In the genomic region with DNA sequence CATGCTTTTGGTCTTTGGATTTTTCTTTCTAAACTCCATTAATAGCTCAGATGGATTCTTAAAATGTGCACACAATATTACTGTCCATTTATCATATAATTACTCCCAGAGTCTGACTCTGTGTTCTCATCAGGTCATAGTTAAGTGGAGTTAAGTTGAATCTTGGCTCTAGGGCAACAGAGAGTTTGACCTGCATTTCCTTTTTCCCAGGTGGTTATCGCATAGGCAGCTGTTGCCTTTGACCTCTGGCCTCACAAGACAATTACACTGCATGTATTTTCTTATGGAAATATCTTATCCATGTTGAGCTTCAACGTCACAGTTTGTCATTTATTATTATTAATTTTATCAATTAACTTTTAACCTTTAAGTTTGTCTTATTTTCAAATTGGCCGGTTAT, we compare ENCODE assay signal across 19 cellular contexts.
A peak's percentile ranks its signal among the peaks of the same experiment; 100 is the strongest.
DNase-seq lines count a peak whose midpoint lies in the region; ATAC-seq, FAIRE-seq and TF ChIP-seq lines count a peak whose summit lies in the region.
"Had no signal": no experiment of that assay in that cellular context is flagged by ENCODE, and none has a peak within 500 bp of the region (broad histone marks: within the 10 kb centered on the region; RNA-seq: fewer than 3 reads in every experiment).

No MANE protein-coding gene starts in this region.

- no peak for FAIRE-seq in HepG2 (lab: Jason Lieb, UNC)
- peak; percentile 81 for FAIRE-seq in islet of Langerhans (lab: Jason Lieb, UNC)
- FAIRE-seq in small intestine (lab: Jason Lieb, UNC), result no peak
- FAIRE-seq: GM19239, H1 had no signal

- ATAC-seq in HepG2, result no peak
- no peak for ATAC-seq in HG03460 (IDR thresholded peaks at IDR 0.05; ENCODE audit: unreplicated experiment)

- no peak overlapping the region for H2AFZ ChIP-seq in HepG2 (ENCODE audit: low read length)

- BruUV-seq in HepG2 (replicated peaks; lab: Mats Ljungman, UMichigan), result no TSS peak

- POLR2A ChIA-PET in HepG2 (lab: Yijun Ruan, JAX) (no interaction called here), HEK293T (lab: Yijun Ruan, JAX) (no interaction called here)

- intact Hi-C loops in HepG2 (cut with micrococcal nuclease; ENCODE audit: unreplicated experiment), result no loop called here

- H3K27ac ChIP-seq in liver (ENCODE audit: low read depth in 1 of 2, low read length in 2 of 2) (no peak overlapping the region), HepG2 (ENCODE audit: extremely low read length, insufficient read depth, low read length) (no peak overlapping the region), small intestine (ENCODE audit: low read depth in 1 of 2, low read length in 1 of 2) (no peak overlapping the region)
- H3K27ac ChIP-seq: BLaER1 treated with 17β-estradiol and CSF1 and Interleukin-3, amounts not matched to agents 10 nM and 100 nM; HL-60 had no signal

- H3K27me3 ChIP-seq in liver (ENCODE audit: control insufficient read depth in 4 of 4, insufficient read depth in 4 of 4, low read length in 3 of 4) (no peaks in the 10 kb centered on the region), HepG2 (ENCODE audit: control insufficient read depth in 1 of 2, insufficient read depth in 2 of 2, low read length in 2 of 2) (no peaks in the 10 kb centered on the region), small intestine (ENCODE audit: control insufficient read depth in 2 of 2, insufficient read depth in 2 of 2, low read length in 2 of 2) (no peaks in the 10 kb centered on the region)
- H3K27me3 ChIP-seq: BLaER1 treated with 17β-estradiol and CSF1 and Interleukin-3, amounts not matched to agents 10 nM and 100 nM had no signal

- no peak for TF ChIP-seq POLR2A in HepG2 (IDR thresholded peaks at IDR 0.05; ENCODE audit: insufficient read depth in 1 of 2, low read depth in 2 of 2, low read length in 2 of 2)

- CTCF ChIA-PET in HepG2 (lab: Yijun Ruan, JAX; ENCODE audit: low intra/inter-chr PET ratio, low total read pairs), result no interaction called here
- CTCF ChIA-PET in HEK293T (lab: Yijun Ruan, JAX), result no interaction called here

- in situ Hi-C loops in HepG2 (cut with HindIII; ENCODE audit: extremely low pct_ligation_motif_present, low pct_unique_long_range_greater_than_20kb), result no loop called here

- no peaks in the 10 kb centered on the region for H3K36me3 ChIP-seq in liver (ENCODE audit: control insufficient read depth in 4 of 4, insufficient read depth in 3 of 4, low read depth in 1 of 4, low read length in 3 of 4)
- H3K36me3 ChIP-seq in HepG2 (replicated peaks in 1 of 2; ENCODE audit: control insufficient read depth in 1 of 2, insufficient read depth in 2 of 2, low read length in 2 of 2), result no peaks in the 10 kb centered on the region
- no peaks in the 10 kb centered on the region for H3K36me3 ChIP-seq in small intestine (ENCODE audit: control insufficient read depth in 2 of 2, insufficient read depth in 2 of 2, low read length in 2 of 2)
- H3K36me3 ChIP-seq: BLaER1 treated with 17β-estradiol and CSF1 and Interleukin-3, amounts not matched to agents 10 nM and 100 nM; HAP-1 had no signal

- no peak overlapping the region for H3K4me3 ChIP-seq in liver (ENCODE audit: low read depth in 1 of 3, low read length in 3 of 3)
- H3K4me3 ChIP-seq in HepG2 (replicated peaks in 1 of 3; ENCODE audit: insufficient read depth in 1 of 3, low read depth in 2 of 3, low read length in 3 of 3), result no peak overlapping the region
- H3K4me3 ChIP-seq in small intestine (ENCODE audit: low read depth in 1 of 2, low read length in 2 of 2), result no peak overlapping the region
- H3K4me3 ChIP-seq: BLaER1 treated with 17β-estradiol and CSF1 and Interleukin-3, amounts not matched to agents 10 nM and 100 nM; HAP-1 had no signal

- no peak overlapping the region for H3K4me2 ChIP-seq in HepG2 (ENCODE audit: low read depth, low read length)
- H3K4me2 ChIP-seq: BLaER1 treated with 17β-estradiol and CSF1 and Interleukin-3, amounts not matched to agents 10 nM and 100 nM had no signal

- H3K9me3 ChIP-seq in liver (ENCODE audit: control insufficient read depth in 4 of 4, low read length in 3 of 4) (no peaks in the 10 kb centered on the region), HepG2 (ENCODE audit: low read length) (no peaks in the 10 kb centered on the region), small intestine (ENCODE audit: control insufficient read depth, low read depth) (no peaks in the 10 kb centered on the region)
- H3K9me3 ChIP-seq: BLaER1 treated with 17β-estradiol and CSF1 and Interleukin-3, amounts not matched to agents 10 nM and 100 nM; HAP-1 had no signal

- TF ChIP-seq EP300 in HepG2 (IDR thresholded peaks at IDR 0.05; ENCODE audit: low read depth in 2 of 2, low read length in 2 of 2), result no peak
- TF ChIP-seq EP300 in HepG2 (CRISPR knock-in tag; IDR thresholded peaks at IDR 0.05; ENCODE audit: borderline replicate concordance), result no peak

- 57% methylated on average over 3 of the region's 3 CpGs for WGBS in liver
- WGBS in HepG2 (ENCODE audit: low lambda C conversion rate), result 23% methylated on average over 3 of the region's 3 CpGs
- 13 to 38% (median 31%) methylated on average over 3 of the region's 3 CpGs for WGBS in small intestine, 3 donors

- H3K9ac ChIP-seq in liver (ENCODE audit: low read depth in 1 of 2, low read length in 2 of 2) (no peak overlapping the region), HepG2 (ENCODE audit: insufficient read depth, low read depth, low read length) (no peak overlapping the region)
- H3K9ac ChIP-seq: BLaER1 treated with 17β-estradiol and CSF1 and Interleukin-3, amounts not matched to agents 10 nM and 100 nM had no signal

- no peaks in the 10 kb centered on the region for H3K79me2 ChIP-seq in HepG2 (ENCODE audit: insufficient read depth, low read length)

- DNase-seq in HepG2 (ENCODE audit: low spot score), result no peak
- DNase-seq in NCI-H146 treated with DMSO at 0.1 percent for 48 hours (lab: John Stamatoyannopoulos, UW; ENCODE audit: unreplicated experiment), result peak; percentile 54
- peak; percentile 77 for DNase-seq in small intestine
- DNase-seq in HPDE6-E6E7 (ENCODE audit: extremely low spot score), result no peak
- no peak for DNase-seq in HEK293T (ENCODE audit: extremely low spot score)
- DNase-seq: AML-193; CD4-positive, CD25-positive, alpha-beta regulatory T cell; DMS53; GF-D8; HFFc6; IMR-90 had no signal

- H4K20me1 ChIP-seq in HepG2 (ENCODE audit: insufficient read depth, low read length), result no peaks in the 10 kb centered on the region
- H4K20me1 ChIP-seq: BLaER1 treated with 17β-estradiol and CSF1 and Interleukin-3, amounts not matched to agents 10 nM and 100 nM had no signal

- H3K4me1 ChIP-seq in liver (ENCODE audit: control insufficient read depth in 4 of 4, insufficient read depth in 4 of 4, low read length in 3 of 4) (no peaks in the 10 kb centered on the region), HepG2 (ENCODE audit: insufficient read depth, low read length) (no peaks in the 10 kb centered on the region), small intestine (ENCODE audit: control insufficient read depth in 2 of 2, insufficient read depth in 1 of 2, low read depth in 1 of 2, low read length in 1 of 2) (no peaks in the 10 kb centered on the region)
- H3K4me1 ChIP-seq: BLaER1 treated with 17β-estradiol and CSF1 and Interleukin-3, amounts not matched to agents 10 nM and 100 nM; HAP-1 had no signal

- TF ChIP-seq CTCF in liver (IDR thresholded peaks at IDR 0.05; ENCODE audit: low read depth, low read length, missing input control) (no peak), HepG2 (CRISPR knock-in tag; IDR thresholded peaks at IDR 0.05) (no peak)

- peak in 1 of 2 donors; percentile 4 for TF ChIP-seq RAD21 in liver (IDR thresholded peaks at IDR 0.05)
- no peak for TF ChIP-seq RAD21 in HepG2 (CRISPR knock-in tag; IDR thresholded peaks at IDR 0.05)

TF ChIP-seq in liver, 16 proteins besides CTCF, POLR2A, EP300 and RAD21 (continues in another document):
- TF ChIP-seq YY1 (IDR thresholded peaks at IDR 0.05) (no peak), JUND (IDR thresholded peaks at IDR 0.05) (no peak)

TF ChIP-seq in HEK293T, 16 proteins besides CTCF, POLR2A, EP300 and RAD21:
- no peak for TF ChIP-seq LEF1 (IDR thresholded peaks at IDR 0.05; ENCODE audit: borderline replicate concordance)

Comparison
In these comparisons a context has a peak if more than half of its experiments do, and no peak if none do; other contexts are left out.
1. DNase-seq: peak in NCI-H146 treated with DMSO at 0.1 percent for 48 hours (single experiment) and small intestine (single experiment); none in HepG2 (single experiment), HPDE6-E6E7 (single experiment) and HEK293T (single experiment).